8 cellular contexts compared by ENCODE assay signal in genomic region chr10:70494536-70494935, GRCh38. TPM values are rescaled to one million over a fixed set of nuclear protein-coding genes. Genes with fewer than 3 reads are reported as not detected.
A peak's percentile ranks its signal among the peaks of the same experiment; 100 is the strongest.
DNase-seq lines count a peak whose midpoint lies in the region; ATAC-seq, FAIRE-seq and TF ChIP-seq lines count a peak whose summit lies in the region.

No MANE protein-coding gene starts in this region.

- intact Hi-C loops in posterior vena cava (cut with DNase I): no loop called here

- peak overlapping the region; percentile 36 for H3K4me3 Mint-ChIP-seq in activated T-helper 17 cell treated with anti-CD3 and anti-CD28 coated beads, Interleukin-2, amount 50 U/mL, for 72 hours

- no peak overlapping the region for H3K27ac Mint-ChIP-seq in activated T-helper 17 cell treated with anti-CD3 and anti-CD28 coated beads, Interleukin-2, amount 50 U/mL, for 72 hours

- no peaks in the 10 kb centered on the region for H3K36me3 Mint-ChIP-seq in activated T-helper 17 cell treated with anti-CD3 and anti-CD28 coated beads, Interleukin-2, amount 50 U/mL, for 72 hours (ENCODE audit: low read depth)

- FAIRE-seq in GM12891 (lab: Jason Lieb, UNC): no peak
- FAIRE-seq in frontal cortex (lab: Jason Lieb, UNC): no peak

- H3K9me3 Mint-ChIP-seq in activated T-helper 17 cell treated with anti-CD3 and anti-CD28 coated beads, Interleukin-2, amount 50 U/mL, for 72 hours: no peaks in the 10 kb centered on the region

- DNase-seq in posterior vena cava (ENCODE audit: low spot score): peak; percentile 69
- no peak for DNase-seq in GM12891 (ENCODE audit: insufficient read length, low spot score)
- no peak for DNase-seq in frontal cortex (ENCODE audit: low spot score in 2 of 2)
- no peak for DNase-seq in effector CD4-positive, alpha-beta T cell

- H3K4me1 Mint-ChIP-seq in activated T-helper 17 cell treated with anti-CD3 and anti-CD28 coated beads, Interleukin-2, amount 50 U/mL, for 72 hours: peaks cover 7% of the 10 kb centered on the region

- peak overlapping the region; percentile 12; the same call in 1 of the 2 replicates for H3K4me3 ChIP-seq in GM08714 (ENCODE audit: low read length)

- peak; percentile 33 for ATAC-seq in HG03442 (IDR thresholded peaks at IDR 0.05; ENCODE audit: unreplicated experiment)
- peak; percentile 91 for ATAC-seq in activated T-helper 17 cell treated with anti-CD3 and anti-CD28 coated beads, Interleukin-2, amount 50 U/mL, for 72 hours (replicated peaks)
- no peak for ATAC-seq in GM21526 (IDR thresholded peaks at IDR 0.05; ENCODE audit: low FRiP score, unreplicated experiment)

- TF ChIP-seq POLR2A in GM12891 (IDR thresholded peaks at IDR 0.05; ENCODE audit: low read depth, low read length): no peak

- peaks cover 5% of the 10 kb centered on the region for H3K27me3 Mint-ChIP-seq in activated T-helper 17 cell treated with anti-CD3 and anti-CD28 coated beads, Interleukin-2, amount 50 U/mL, for 72 hours

TF ChIP-seq in GM12891, 5 proteins besides CTCF, POLR2A, EP300 and RAD21:
- TF ChIP-seq TAF1 (IDR thresholded peaks at IDR 0.05; ENCODE audit: low read depth, low read length) (no peak), POLR2AphosphoS5 (IDR thresholded peaks at IDR 0.05; ENCODE audit: low read depth, low read length) (no peak), POU2F2 (IDR thresholded peaks at IDR 0.05; ENCODE audit: low read depth, low read length) (no peak), SPI1 (IDR thresholded peaks at IDR 0.05; ENCODE audit: low read depth, low read length) (no peak)
TF ChIP-seq in GM12891: peak in this region for 0.

RNA-seq across cellular contexts. Expression of gene PALD1, which starts 16.0 kb away (rescaled TPM):
- total RNA-seq in activated T-helper 17 cell treated with anti-CD3 and anti-CD28 coated beads, Interleukin-2, amount 50 U/mL, for 72 hours: 1 to 10 TPM in 1 of 2 donors, under 1 TPM in 1; 0.17 to 1.4 TPM
- total RNA-seq in posterior vena cava: 1 to 10 TPM; 6.7 to 7.4 TPM
- polyA plus RNA-seq in GM12891 (2012; ENCODE audit: low read depth, missing spikeins): 4.1 TPM
- total RNA-seq in frontal cortex: 6.9 TPM

RNA-seq across cellular contexts. Expression of gene NODAL, which starts 53.1 kb away (rescaled TPM):
- not detected for total RNA-seq in activated T-helper 17 cell treated with anti-CD3 and anti-CD28 coated beads, Interleukin-2, amount 50 U/mL, for 72 hours
- total RNA-seq in posterior vena cava (not detected), frontal cortex (2.0 TPM)
- polyA plus RNA-seq in GM12891 (2012; ENCODE audit: low read depth, missing spikeins): 0.05 TPM
